1 cellular context compared by ENCODE assay signal in genomic region chr14:103315368-103315911, GRCh38.
TF ChIP-seq lines count a peak whose summit lies in the region.

No MANE protein-coding gene starts in this region.

TF ChIP-seq in HepG2, 621 proteins besides CTCF, POLR2A, EP300 and RAD21 (continued from another document):
- TF ChIP-seq ZNF503 (CRISPR knock-in tag; IDR thresholded peaks at IDR 0.05) (no peak), MIER3 (CRISPR knock-in tag; IDR thresholded peaks at IDR 0.05; ENCODE audit: borderline replicate concordance) (peak; percentile 54; the same call in 1 of the 2 replicates), ZNF766 (CRISPR knock-in tag; IDR thresholded peaks at IDR 0.05; ENCODE audit: borderline replicate concordance) (no peak), GATAD1 (CRISPR knock-in tag; IDR thresholded peaks at IDR 0.05) (peak; percentile 72), SRY (CRISPR knock-in tag; IDR thresholded peaks at IDR 0.05) (peak; percentile 42; the same call in 1 of the 2 replicates), ZNF367 (CRISPR knock-in tag; IDR thresholded peaks at IDR 0.05; ENCODE audit: borderline replicate concordance) (no peak), GATAD2A (CRISPR knock-in tag; IDR thresholded peaks at IDR 0.05) (peak; percentile 88), RXRB (CRISPR knock-in tag; IDR thresholded peaks at IDR 0.05; ENCODE audit: borderline replicate concordance) (peak; percentile 70), HNF1A (IDR thresholded peaks at IDR 0.05; ENCODE audit: low read depth) (no peak), HNF1A (CRISPR knock-in tag; IDR thresholded peaks at IDR 0.05; ENCODE audit: borderline replicate concordance) (no peak), FOXA3 (CRISPR knock-in tag; IDR thresholded peaks at IDR 0.05) (peak; percentile 89), SAP130 (CRISPR knock-in tag; IDR thresholded peaks at IDR 0.05; ENCODE audit: low read depth) (peak; percentile 83), KLF16 (CRISPR knock-in tag; IDR thresholded peaks at IDR 0.05) (0 out of 4 replicates have a peak, but pooled peaks of 1 of the 2 experiments have one; percentile 36), SOX6 (IDR thresholded peaks at IDR 0.05) (no peak), SOX6 (CRISPR knock-in tag; IDR thresholded peaks at IDR 0.05) (peak; percentile 77), HDAC2 (CRISPR knock-in tag; IDR thresholded peaks at IDR 0.05) (peak; percentile 36; the same call in 1 of the 2 replicates), KAT8 (CRISPR knock-in tag; IDR thresholded peaks at IDR 0.05) (peak; percentile 68), FOSL2 (CRISPR knock-in tag; IDR thresholded peaks at IDR 0.05) (peak; percentile 81), PHF21A (CRISPR knock-in tag; IDR thresholded peaks at IDR 0.05) (peak; percentile 69), CAMTA2 (CRISPR knock-in tag; IDR thresholded peaks at IDR 0.05; ENCODE audit: borderline replicate concordance) (no peak), ZNF687 (CRISPR knock-in tag; IDR thresholded peaks at IDR 0.05) (peak; percentile 62), RNF2 (conservative IDR thresholded peaks at IDR 0.05; ENCODE audit: low read depth) (0 out of 2 replicates have a peak, but pooled peaks have one; percentile 32), FOXO1 (CRISPR knock-in tag; IDR thresholded peaks at IDR 0.05) (peak; percentile 71; the same call in 1 of the 2 replicates)
